8 cellular contexts compared by ENCODE assay signal in genomic region chrX:100636321-100636991, GRCh38. TPM values are rescaled to one million over a fixed set of nuclear protein-coding genes. Genes with fewer than 3 reads are reported as not detected.
DNase-seq lines count a peak whose midpoint lies in the region; ATAC-seq and TF ChIP-seq lines count a peak whose summit lies in the region.

TSS of gene TSPAN6 (minus strand) at chrX:100636806. CDS start at chrX:100636694, 112 bp downstream.

- peaks cover 1% of the 10 kb centered on the region for H3K9me3 Mint-ChIP-seq in type B pancreatic cell

- intact Hi-C loops in right cardiac atrium (cut with DNase I), result no loop called here
- intact Hi-C loops in prostate gland (cut with DNase I), result loop anchor here (10.0 kb wide), 1 partner anchor 122 kb away; no protein-coding TSS in a partner anchor

- H3K4me3 ChIP-seq in right cardiac atrium (ENCODE audit: low read length) (peak within 1 kb of the TSS; percentile 91), prostate gland (peak within 1 kb of the TSS; percentile 41 to 44)

- H3K36me3 Mint-ChIP-seq in type B pancreatic cell, result no peaks in the 10 kb centered on the region

- peak; percentile 39; the same call in 1 of the 2 replicates for TF ChIP-seq RAD21 in Ishikawa (IDR thresholded peaks at IDR 0.05; ENCODE audit: low read depth)

- H3K4me3 Mint-ChIP-seq in type B pancreatic cell, result peak within 1 kb of the TSS; percentile 98

- H3K27ac Mint-ChIP-seq in type B pancreatic cell, result peak within 1 kb of the TSS; percentile 95

- no peaks in the 10 kb centered on the region for H3K9me3 ChIP-seq in right cardiac atrium (ENCODE audit: control insufficient read depth, low read length)
- no peaks in the 10 kb centered on the region for H3K9me3 ChIP-seq in prostate gland

- peak in 3 of 4 experiments; percentile 39 to 55 (median 51) for TF ChIP-seq CTCF in prostate gland (IDR thresholded peaks at IDR 0.05)
- TF ChIP-seq CTCF in type B pancreatic cell (conservative IDR thresholded peaks at IDR 0.05), result peak; percentile 74

- no peaks in the 10 kb centered on the region for H3K4me1 ChIP-seq in right cardiac atrium (ENCODE audit: control insufficient read depth, insufficient read depth, low read length)
- H3K4me1 ChIP-seq in prostate gland (replicated peaks), result no peaks in the 10 kb centered on the region

- DNase-seq in COLO829 (ENCODE audit: low spot score) (peak; percentile 96), T follicular helper cell (ENCODE audit: low read depth) (peak; percentile 68), anterior cingulate cortex (lab: John Stamatoyannopoulos, UW) (peak in 57 of 58 donors; percentile 3 to 77 (median 28)), right cardiac atrium (peak; percentile 80 to 90 (median 90)), prostate gland (ENCODE audit: low spot score) (peak; percentile 75), type B pancreatic cell (ENCODE audit: extremely low spot score, unreplicated experiment) (peak; percentile 81)

- peak within 1 kb of the TSS; percentile 30 for H3K27ac ChIP-seq in right cardiac atrium (ENCODE audit: low read length)
- H3K27ac ChIP-seq in prostate gland, result peak within 1 kb of the TSS; percentile 51

- H3K27me3 Mint-ChIP-seq in type B pancreatic cell, result no peaks in the 10 kb centered on the region

- TF ChIP-seq EP300 in Ishikawa (IDR thresholded peaks at IDR 0.05; ENCODE audit: borderline replicate concordance), result no peak

- H3K36me3 ChIP-seq in prostate gland, result no peaks in the 10 kb centered on the region

- ATAC-seq in GM21515 (IDR thresholded peaks at IDR 0.05; ENCODE audit: unreplicated experiment) (peak; percentile 85), right cardiac atrium (peak; percentile 99)

- TF ChIP-seq POLR2A in prostate gland (IDR thresholded peaks at IDR 0.05), result peak; percentile 34

- H3K4me1 Mint-ChIP-seq in type B pancreatic cell (ENCODE audit: unreplicated experiment), result peaks cover 1% of the 10 kb centered on the region

- no peaks in the 10 kb centered on the region for H3K27me3 ChIP-seq in right cardiac atrium (ENCODE audit: control insufficient read depth, insufficient read depth)
- H3K27me3 ChIP-seq in prostate gland (replicated peaks; ENCODE audit: insufficient read depth), result no peaks in the 10 kb centered on the region

- 2% methylated on average over 51 of the region's 51 CpGs for WGBS in right cardiac atrium
- WGBS in prostate gland, result under 1% methylated on average over 26 of the region's 51 CpGs

TF ChIP-seq in Ishikawa, 13 proteins besides CTCF, POLR2A, EP300 and RAD21:
- 0 out of 2 replicates have a peak, but pooled peaks have one; percentile 24 for TF ChIP-seq YY1 (IDR thresholded peaks at IDR 0.05; ENCODE audit: low read depth)
- TF ChIP-seq FOXM1 (IDR thresholded peaks at IDR 0.05; ENCODE audit: borderline replicate concordance, low read depth), result no peak
- TF ChIP-seq CEBPB (IDR thresholded peaks at IDR 0.05), result no peak

RNA-seq across cellular contexts. Expression of gene TSPAN6, which starts in this region (rescaled TPM):
- total RNA-seq in right cardiac atrium (10 to 100 TPM in 1 of 4 donors, 1 to 10 TPM in 3; 6.2 to 10.2 (median 8.8) TPM), prostate gland (10 to 100 TPM; 26.1 to 34.9 TPM), type B pancreatic cell (ENCODE audit: low replicate concordance) (99.3 and 140 TPM in 2 replicates)
- 11.9 TPM for polyA plus RNA-seq in right cardiac atrium

Comparison
In these comparisons a context has a peak if more than half of its experiments do, and no peak if none do; other contexts are left out.
1. Peak in every context shown above with its lines: DNase-seq, ATAC-seq, H3K4me3 ChIP-seq and H3K27ac ChIP-seq.
2. DNase-seq: peak in every context shown above with its lines; median percentile 96 in COLO829; 90 in right cardiac atrium; 81 in type B pancreatic cell; 75 in prostate gland; 68 in T follicular helper cell; 28 in anterior cingulate cortex.